ENCODE assay signal across 10 cellular contexts in genomic region chr14:63857467-63858030, GRCh38. TPM values are rescaled to one million over a fixed set of nuclear protein-coding genes. Genes with fewer than 3 reads are reported as not detected.
DNase-seq lines count a peak whose midpoint lies in the region; TF ChIP-seq lines count a peak whose summit lies in the region.
"Had no signal": no experiment of that assay in that cellular context is flagged by ENCODE, and none has a peak within 500 bp of the region (broad histone marks: within the 10 kb centered on the region; RNA-seq: fewer than 3 reads in every experiment).

No MANE protein-coding gene starts in this region.

- no peaks in the 10 kb centered on the region for H3K9me2 ChIP-seq in GM23248 (ENCODE audit: insufficient read depth)

- H3K9me3 ChIP-seq in GM23248 (ENCODE audit: low read depth) = no peaks in the 10 kb centered on the region
- H3K9me3 ChIP-seq in prostate gland = no peaks in the 10 kb centered on the region

- no peaks in the 10 kb centered on the region for H3F3A ChIP-seq in GM23248 (ENCODE audit: insufficient read depth)

- H4K20me1 ChIP-seq in GM23248 (ENCODE audit: insufficient read depth) = no peaks in the 10 kb centered on the region

- TF ChIP-seq CTCF in progenitor cell of endocrine pancreas (IDR thresholded peaks at IDR 0.05; ENCODE audit: unreplicated experiment) (no peak), prostate gland (IDR thresholded peaks at IDR 0.05) (no peak)

- peaks cover 5% of the 10 kb centered on the region for H3K4me1 ChIP-seq in GM23248 (ENCODE audit: insufficient read depth)
- no peaks in the 10 kb centered on the region for H3K4me1 ChIP-seq in prostate gland (replicated peaks)

- peaks cover 3% of the 10 kb centered on the region for H3K36me3 Mint-ChIP-seq in activated naive CD4-positive, alpha-beta T cell treated with anti-CD3 and anti-CD28 coated beads for 36 hours (ENCODE audit: low read depth)
- peaks cover 34% of the 10 kb centered on the region for H3K36me3 Mint-ChIP-seq in activated naive CD4-positive, alpha-beta T cell treated with anti-CD3 and anti-CD28 coated beads, Interleukin-2, amount 10 ng/mL, durations not matched to agents 7 days and 5 days
- no peaks in the 10 kb centered on the region for H3K36me3 Mint-ChIP-seq in progenitor cell of endocrine pancreas (ENCODE audit: insufficient read depth)

- in situ Hi-C loops in GM23248 (cut with MboI) = no loop called here

- no peak overlapping the region for H3K9ac ChIP-seq in GM23248

- H3K36me3 ChIP-seq in GM23248 (ENCODE audit: low read depth) (no peaks in the 10 kb centered on the region), prostate gland (no peaks in the 10 kb centered on the region)

- peaks cover 51% of the 10 kb centered on the region for H3K4me1 Mint-ChIP-seq in activated naive CD4-positive, alpha-beta T cell treated with anti-CD3 and anti-CD28 coated beads for 36 hours (ENCODE audit: low read depth)
- H3K4me1 Mint-ChIP-seq in activated naive CD4-positive, alpha-beta T cell treated with anti-CD3 and anti-CD28 coated beads, Interleukin-2, amount 10 ng/mL, durations not matched to agents 7 days and 5 days = peaks cover 72% of the 10 kb centered on the region
- H3K4me1 Mint-ChIP-seq in progenitor cell of endocrine pancreas (ENCODE audit: low read depth) = peaks cover 35% of the 10 kb centered on the region

- H3K27ac ChIP-seq in GM23248 = no peak overlapping the region
- no peak overlapping the region for H3K27ac ChIP-seq in prostate gland
- H3K27ac ChIP-seq: dorsolateral prefrontal cortex, hepatocyte had no signal

- no peak overlapping the region for H3K4me2 ChIP-seq in GM23248 (ENCODE audit: unreplicated experiment)
- H3K4me2 ChIP-seq: hepatocyte had no signal

- no peaks in the 10 kb centered on the region for H3K79me2 ChIP-seq in GM23248 (ENCODE audit: insufficient read depth)

- H2AFZ ChIP-seq in GM23248 = no peak overlapping the region
- H2AFZ ChIP-seq: hepatocyte had no signal

- peak overlapping the region; percentile 4 for H3K27ac Mint-ChIP-seq in activated naive CD4-positive, alpha-beta T cell treated with anti-CD3 and anti-CD28 coated beads for 36 hours
- H3K27ac Mint-ChIP-seq in activated naive CD4-positive, alpha-beta T cell treated with anti-CD3 and anti-CD28 coated beads, Interleukin-2, amount 10 ng/mL, durations not matched to agents 7 days and 5 days = peak overlapping the region; percentile 64
- peak overlapping the region; percentile 35 for H3K27ac Mint-ChIP-seq in progenitor cell of endocrine pancreas

- H3K4me3 ChIP-seq in GM23248 (no peak overlapping the region), prostate gland (no peak overlapping the region)
- H3K4me3 ChIP-seq: dorsolateral prefrontal cortex, hepatocyte had no signal

- no peaks in the 10 kb centered on the region for H3K9me3 Mint-ChIP-seq in activated naive CD4-positive, alpha-beta T cell treated with anti-CD3 and anti-CD28 coated beads for 36 hours
- no peaks in the 10 kb centered on the region for H3K9me3 Mint-ChIP-seq in activated naive CD4-positive, alpha-beta T cell treated with anti-CD3 and anti-CD28 coated beads, Interleukin-2, amount 10 ng/mL, durations not matched to agents 7 days and 5 days
- H3K9me3 Mint-ChIP-seq in progenitor cell of endocrine pancreas (ENCODE audit: low read depth) = no peaks in the 10 kb centered on the region

- TF ChIP-seq POLR2A in prostate gland (IDR thresholded peaks at IDR 0.05) = no peak

- CTCF ChIA-PET in activated naive CD4-positive, alpha-beta T cell treated with anti-CD3 and anti-CD28 coated beads for 36 hours (lab: Charles Lee) = interaction anchor here (0.7 to 1.0 kb wide), 2 partner anchors 11 kb away, joined by 3 to 7 read pairs; no protein-coding TSS in a partner anchor
- CTCF ChIA-PET in activated naive CD4-positive, alpha-beta T cell treated with anti-CD3 and anti-CD28 coated beads, Interleukin-2, amount 10 ng/mL, durations not matched to agents 7 days and 5 days (lab: Charles Lee) = no interaction called here

- no peak overlapping the region for H3K4me3 Mint-ChIP-seq in activated naive CD4-positive, alpha-beta T cell treated with anti-CD3 and anti-CD28 coated beads for 36 hours
- no peak overlapping the region for H3K4me3 Mint-ChIP-seq in activated naive CD4-positive, alpha-beta T cell treated with anti-CD3 and anti-CD28 coated beads, Interleukin-2, amount 10 ng/mL, durations not matched to agents 7 days and 5 days
- H3K4me3 Mint-ChIP-seq in progenitor cell of endocrine pancreas (ENCODE audit: low read depth) = no peak overlapping the region

- WGBS in GM23248 (ENCODE audit: low coverage in 1 of 2, low lambda C conversion rate in 2 of 2, missing lambda C conversion rate in 2 of 2), 2 experiments = 94 to 97% methylated on average over 3 of the region's 3 CpGs
- WGBS in prostate gland = 77% methylated on average over 3 of the region's 3 CpGs

- no peaks in the 10 kb centered on the region for H3K27me3 ChIP-seq in GM23248 (replicated peaks; ENCODE audit: insufficient read depth)
- H3K27me3 ChIP-seq in prostate gland (replicated peaks; ENCODE audit: insufficient read depth) = no peaks in the 10 kb centered on the region
- H3K27me3 ChIP-seq: hepatocyte had no signal

- DNase-seq in activated naive CD4-positive, alpha-beta T cell treated with anti-CD3 and anti-CD28 coated beads for 36 hours = peak; percentile 37
- no peak for DNase-seq in activated naive CD4-positive, alpha-beta T cell treated with anti-CD3 and anti-CD28 coated beads, Interleukin-2, amount 50 U/mL, for 16 hours
- DNase-seq in NCI-H446 treated with DMSO at 0.1 percent for 48 hours (lab: John Stamatoyannopoulos, UW) (peak; percentile 34), progenitor cell of endocrine pancreas (ENCODE audit: low spot score, unreplicated experiment) (no peak), GM23248 (no peak), NCI-H524 (lab: John Stamatoyannopoulos, UW) (no peak), prostate gland (ENCODE audit: low spot score) (no peak)
- no peak for DNase-seq in activated naive CD4-positive, alpha-beta T cell treated with anti-CD3 and anti-CD28 coated beads, Interleukin-2, amount 10 ng/mL, durations not matched to agents 7 days and 5 days
- DNase-seq: dorsolateral prefrontal cortex had no signal

- intact Hi-C loops in activated naive CD4-positive, alpha-beta T cell treated with anti-CD3 and anti-CD28 coated beads for 36 hours (cut with micrococcal nuclease) = loop anchor here (10.0 kb wide), 2 partner anchors 687 to 1067 kb away; partner anchors contain the start of genes HSPA2 and PPP1R36
- intact Hi-C loops in prostate gland (cut with DNase I) = loop anchor here (10.0 kb wide), 1 partner anchor 137 kb away; no protein-coding TSS in a partner anchor

- H3K27me3 Mint-ChIP-seq in activated naive CD4-positive, alpha-beta T cell treated with anti-CD3 and anti-CD28 coated beads for 36 hours (ENCODE audit: low read depth) = no peaks in the 10 kb centered on the region
- H3K27me3 Mint-ChIP-seq in activated naive CD4-positive, alpha-beta T cell treated with anti-CD3 and anti-CD28 coated beads, Interleukin-2, amount 10 ng/mL, durations not matched to agents 7 days and 5 days = no peaks in the 10 kb centered on the region
- H3K27me3 Mint-ChIP-seq in progenitor cell of endocrine pancreas = no peaks in the 10 kb centered on the region

RNA-seq across cellular contexts. Expression of gene SYNE2, which starts 4.7 kb away (rescaled TPM):
- 10 to 100 TPM; 22.1 to 22.3 TPM for total RNA-seq in activated naive CD4-positive, alpha-beta T cell treated with anti-CD3 and anti-CD28 coated beads for 36 hours
- 108 and 113 TPM in 2 replicates for total RNA-seq in progenitor cell of endocrine pancreas
- total RNA-seq in GM23248 (2014; rRNA removed; shearing (Covaris generic)) = 3.5 and 4.4 TPM in 2 replicates
- polyA plus RNA-seq in GM23248 (2016; fragmentation: Nextera tagmentation; extraction: Ambion mirVana) = 1.8 and 2.8 TPM in 2 replicates
- 100 to 1,000 TPM; 104 to 390 TPM for total RNA-seq in prostate gland

Comparison
In these comparisons a context has a peak if more than half of its experiments do, and no peak if none do; other contexts are left out.
1. DNase-seq: peak in activated naive CD4-positive, alpha-beta T cell treated with anti-CD3 and anti-CD28 coated beads for 36 hours (single experiment) and NCI-H446 treated with DMSO at 0.1 percent for 48 hours (single experiment); none in activated naive CD4-positive, alpha-beta T cell treated with anti-CD3 and anti-CD28 coated beads, Interleukin-2, amount 50 U/mL, for 16 hours (single experiment), activated naive CD4-positive, alpha-beta T cell treated with anti-CD3 and anti-CD28 coated beads, Interleukin-2, amount 10 ng/mL, durations not matched to agents 7 days and 5 days (single experiment), progenitor cell of endocrine pancreas (single experiment), GM23248 (single experiment), NCI-H524 (0 of 2) and prostate gland (single experiment).
2. H3K27ac Mint-ChIP-seq: peak in every context shown above with its lines; median percentile 64 in activated naive CD4-positive, alpha-beta T cell treated with anti-CD3 and anti-CD28 coated beads, Interleukin-2, amount 10 ng/mL, durations not matched to agents 7 days and 5 days; 35 in progenitor cell of endocrine pancreas; 4 in activated naive CD4-positive, alpha-beta T cell treated with anti-CD3 and anti-CD28 coated beads for 36 hours.